ENCODE assay signal across 28 cellular contexts in the genomic region with DNA sequence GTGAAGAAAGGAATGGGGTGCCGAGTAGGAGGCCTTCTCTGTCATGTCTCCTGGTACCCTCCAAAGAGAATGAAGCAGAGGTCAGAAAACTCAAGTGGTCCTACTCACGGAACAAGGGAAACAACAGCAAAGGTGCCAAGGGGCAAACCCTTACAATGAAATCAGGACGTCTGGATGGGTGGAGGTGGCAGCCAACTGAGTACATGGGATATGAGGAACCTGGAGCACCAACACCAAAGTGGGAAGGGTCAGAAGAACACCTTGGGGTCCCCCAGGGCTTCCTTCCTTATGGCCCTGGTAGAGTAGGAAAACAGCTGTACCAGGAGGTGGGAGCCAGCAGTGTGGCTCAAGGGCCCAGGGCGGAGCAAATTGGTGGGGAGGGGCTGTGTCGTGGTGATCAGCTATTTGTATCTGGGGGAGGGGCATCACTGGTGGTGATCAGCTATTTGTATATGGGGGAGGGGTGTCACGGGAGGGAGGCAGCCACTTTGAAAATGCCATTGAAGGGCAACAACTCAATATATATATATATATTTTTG. TPM values are rescaled to one million over a fixed set of nuclear protein-coding genes. Genes with fewer than 3 reads are reported as not detected.
DNase-seq lines count a peak whose midpoint lies in the region; ATAC-seq, FAIRE-seq and TF ChIP-seq lines count a peak whose summit lies in the region.
"Had no signal": no experiment of that assay in that cellular context is flagged by ENCODE, and none has a peak within 500 bp of the region (broad histone marks: within the 10 kb centered on the region; RNA-seq: fewer than 3 reads in every experiment).

No MANE protein-coding gene starts in this region.

- H3K9ac ChIP-seq in HepG2 (ENCODE audit: insufficient read depth, low read depth, low read length) (no peak overlapping the region), mesenchymal stem cell (ENCODE audit: low read length) (no peak overlapping the region)

- no peak overlapping the region for H2BK5ac ChIP-seq in mesenchymal stem cell (ENCODE audit: low read depth, low read length, poor library complexity, severe bottlenecking)

- no peak overlapping the region for H2AFZ ChIP-seq in HepG2 (ENCODE audit: low read length)
- no peak overlapping the region for H2AFZ ChIP-seq in mesenchymal stem cell (ENCODE audit: low read depth, low read length)

- no peaks in the 10 kb centered on the region; the same call in 1 of the 2 replicates for H4K20me1 ChIP-seq in HepG2 (ENCODE audit: insufficient read depth, low read length)

- no peak overlapping the region for H3K18ac ChIP-seq in mesenchymal stem cell (ENCODE audit: low read depth in 1 of 2, low read length in 2 of 2)

- CTCF ChIA-PET in HepG2 (lab: Yijun Ruan, JAX; ENCODE audit: low intra/inter-chr PET ratio, low total read pairs) = no interaction called here

- H4K91ac ChIP-seq in mesenchymal stem cell (ENCODE audit: low read length) = no peak overlapping the region

- no peaks in the 10 kb centered on the region for H3K79me2 ChIP-seq in HepG2 (ENCODE audit: insufficient read depth, low read length)

- H2BK12ac ChIP-seq in mesenchymal stem cell (ENCODE audit: low read length in 2 of 2) = no peak overlapping the region

- no peak overlapping the region for H3K14ac ChIP-seq in mesenchymal stem cell (ENCODE audit: low read length in 2 of 2)

- TF ChIP-seq POLR2A in HepG2 (IDR thresholded peaks at IDR 0.05; ENCODE audit: insufficient read depth in 1 of 2, low read depth in 2 of 2, low read length in 2 of 2) = no peak

- 88% methylated on average over 6 of the region's 6 CpGs for WGBS in HepG2 (ENCODE audit: low lambda C conversion rate)
- WGBS in mesenchymal stem cell = 86% methylated on average over 4 of the region's 6 CpGs

- peaks cover 14% of the 10 kb centered on the region in 2 donors for H3K4me1 Mint-ChIP-seq in stimulated activated naive B cell treated with anti-CD40 and anti-IgM and Interleukin-4, amounts not matched to agents 10 μg/mL and 1 μg/mL and 100 μg/mL, for 72 hours
- H3K4me1 Mint-ChIP-seq: activated CD4-positive, alpha-beta T cell treated with anti-CD3 and anti-CD28 coated beads for 36 hours had no signal

- H3K27ac ChIP-seq in HepG2 (ENCODE audit: extremely low read length, insufficient read depth, low read length) (no peak overlapping the region), mesenchymal stem cell (ENCODE audit: low read length, poor library complexity, severe bottlenecking) (no peak overlapping the region)
- H3K27ac ChIP-seq: ovary, right lobe of liver, SJCRH30 had no signal

- peaks cover 0 to 8% of the 10 kb centered on the region in 2 donors for H3K36me3 Mint-ChIP-seq in activated naive CD4-positive, alpha-beta T cell treated with anti-CD3 and anti-CD28 coated beads, Interleukin-2, amount 50 U/mL, for 72 hours
- H3K36me3 Mint-ChIP-seq in stimulated activated naive B cell treated with anti-CD40 and anti-IgM and Interleukin-4, amounts not matched to agents 10 μg/mL and 1 μg/mL and 100 μg/mL, for 72 hours = peaks cover 28 to 35% of the 10 kb centered on the region in 2 donors
- H3K36me3 Mint-ChIP-seq: natural killer cell treated with Interleukin-12 subunit alpha and Interleukin-12 subunit beta and Interleukin-15 and Interleukin-18, amount 100 ng/mL, for 72 hours had no signal

- peak overlapping the region; percentile 36 to 66 for H3K27ac Mint-ChIP-seq in activated naive CD4-positive, alpha-beta T cell treated with anti-CD3 and anti-CD28 coated beads, Interleukin-2, amount 50 U/mL, for 72 hours
- peak overlapping the region; percentile 7 for H3K27ac Mint-ChIP-seq in stimulated activated naive B cell treated with anti-CD40 and anti-IgM and Interleukin-4, amounts not matched to agents 10 μg/mL and 1 μg/mL and 100 μg/mL, for 72 hours
- H3K27ac Mint-ChIP-seq: activated CD4-positive, alpha-beta T cell treated with anti-CD3 and anti-CD28 coated beads for 36 hours had no signal

- no peak overlapping the region for H4K8ac ChIP-seq in mesenchymal stem cell (ENCODE audit: low read length)

- H3K4me1 ChIP-seq in HepG2 (ENCODE audit: insufficient read depth, low read length) (peaks cover 14% of the 10 kb centered on the region; the same call in 1 of the 2 replicates), mesenchymal stem cell (ENCODE audit: control insufficient read depth, insufficient read depth, low read depth, low read length) (no peaks in the 10 kb centered on the region)
- H3K4me1 ChIP-seq: right lobe of liver had no signal

- H3K4me3 ChIP-seq in bronchial epithelial cell (ENCODE audit: low read depth, low read length) = no peak overlapping the region
- H3K4me3 ChIP-seq in HepG2 (replicated peaks in 1 of 3; ENCODE audit: insufficient read depth in 1 of 3, low read depth in 2 of 3, low read length in 3 of 3) = no peak overlapping the region
- H3K4me3 ChIP-seq in mesenchymal stem cell (ENCODE audit: insufficient read depth in 1 of 2, low read depth in 1 of 2, low read length in 2 of 2) = no peak overlapping the region
- H3K4me3 ChIP-seq: ovary, right lobe of liver, SJCRH30 had no signal

- H3K27me3 Mint-ChIP-seq in stimulated activated naive B cell treated with anti-CD40 and anti-IgM and Interleukin-4, amounts not matched to agents 10 μg/mL and 1 μg/mL and 100 μg/mL, for 72 hours = no peaks in the 10 kb centered on the region
- H3K27me3 Mint-ChIP-seq: activated CD4-positive, alpha-beta T cell treated with anti-CD3 and anti-CD28 coated beads for 36 hours; natural killer cell treated with Interleukin-12 subunit alpha and Interleukin-12 subunit beta and Interleukin-15 and Interleukin-18, amount 100 ng/mL, for 72 hours had no signal

- no peak overlapping the region for H3K23ac ChIP-seq in mesenchymal stem cell (ENCODE audit: low read length in 2 of 2)

- ATAC-seq in activated naive CD4-positive, alpha-beta T cell treated with anti-CD3 and anti-CD28 coated beads, Interleukin-2, amount 50 U/mL, for 72 hours = no peak
- ATAC-seq in HepG2 (no peak), GM18519 (IDR thresholded peaks at IDR 0.05; ENCODE audit: low FRiP score, unreplicated experiment) (no peak)
- no peak for ATAC-seq in stimulated activated naive B cell treated with anti-CD40 and anti-IgM and Interleukin-4, amounts not matched to agents 10 μg/mL and 1 μg/mL and 100 μg/mL, for 72 hours (replicated peaks)
- ATAC-seq: activated CD4-positive, alpha-beta T cell treated with anti-CD3 and anti-CD28 coated beads for 36 hours; natural killer cell treated with Interleukin-12 subunit alpha and Interleukin-12 subunit beta and Interleukin-15 and Interleukin-18, amount 100 ng/mL, for 72 hours; Panc1 had no signal

- no peaks in the 10 kb centered on the region for H3K79me1 ChIP-seq in mesenchymal stem cell (replicated peaks; ENCODE audit: low read length, poor library complexity, severe bottlenecking)

- no peak overlapping the region for H3K4ac ChIP-seq in mesenchymal stem cell (ENCODE audit: low read depth in 1 of 2, low read length in 2 of 2)

- H2BK120ac ChIP-seq in mesenchymal stem cell (ENCODE audit: low read depth, low read length) = no peak overlapping the region

- peak; percentile 80 for FAIRE-seq in bronchial epithelial cell (lab: Jason Lieb, UNC)
- FAIRE-seq in HepG2 (lab: Jason Lieb, UNC) = no peak
- FAIRE-seq: A204.1 had no signal

- no peaks in the 10 kb centered on the region for H3K9me3 Mint-ChIP-seq in activated naive CD4-positive, alpha-beta T cell treated with anti-CD3 and anti-CD28 coated beads, Interleukin-2, amount 50 U/mL, for 72 hours
- no peaks in the 10 kb centered on the region for H3K9me3 Mint-ChIP-seq in stimulated activated naive B cell treated with anti-CD40 and anti-IgM and Interleukin-4, amounts not matched to agents 10 μg/mL and 1 μg/mL and 100 μg/mL, for 72 hours
- H3K9me3 Mint-ChIP-seq: natural killer cell treated with Interleukin-12 subunit alpha and Interleukin-12 subunit beta and Interleukin-15 and Interleukin-18, amount 100 ng/mL, for 72 hours had no signal

- H2BK15ac ChIP-seq in mesenchymal stem cell (ENCODE audit: low read depth, poor library complexity, severe bottlenecking) = no peak overlapping the region

- H3K27me3 ChIP-seq in bronchial epithelial cell (ENCODE audit: control insufficient read depth, insufficient read depth, low read length) (no peaks in the 10 kb centered on the region), HepG2 (ENCODE audit: control insufficient read depth in 1 of 2, insufficient read depth in 2 of 2, low read length in 2 of 2) (no peaks in the 10 kb centered on the region), mesenchymal stem cell (ENCODE audit: control insufficient read depth in 1 of 2, insufficient read depth in 1 of 2, low read length in 2 of 2) (no peaks in the 10 kb centered on the region)
- H3K27me3 ChIP-seq: ovary, right lobe of liver, SJCRH30 had no signal

- peaks cover 12% of the 10 kb centered on the region for H3K36me3 ChIP-seq in bronchial epithelial cell (ENCODE audit: control insufficient read depth, insufficient read depth, low read length)
- peaks cover 17 to 33% of the 10 kb centered on the region in 2 experiments for H3K36me3 ChIP-seq in HepG2 (replicated peaks in 1 of 2; ENCODE audit: control insufficient read depth in 1 of 2, insufficient read depth in 2 of 2, low read length in 2 of 2)
- peaks cover 34 to 41% of the 10 kb centered on the region in 2 experiments for H3K36me3 ChIP-seq in mesenchymal stem cell (ENCODE audit: control insufficient read depth in 1 of 2, insufficient read depth in 2 of 2, low read depth in 1 of 2, low read length in 2 of 2)
- H3K36me3 ChIP-seq: ovary had no signal

- no peak for DNase-seq in activated naive CD4-positive, alpha-beta T cell treated with anti-CD3 and anti-CD28 coated beads, Interleukin-2, amount 50 U/mL, for 72 hours (ENCODE audit: low spot score in 2 of 2)
- DNase-seq in activated naive CD4-positive, alpha-beta T cell treated with anti-CD3 and anti-CD28 coated beads, Interleukin-2, amount 50 U/mL, for 16 hours = no peak
- DNase-seq in bronchial epithelial cell (ENCODE audit: low read depth) = no peak
- DNase-seq in HepG2 (ENCODE audit: low spot score) = no peak
- DNase-seq in stimulated activated naive B cell treated with anti-CD40 and anti-IgM and Interleukin-4, amounts not matched to agents 10 μg/mL and 1 μg/mL and 100 μg/mL, for 72 hours = no peak
- no peak for DNase-seq in mesenchymal stem cell
- DNase-seq in NCI-H446 (lab: John Stamatoyannopoulos, UW) = no peak
- DNase-seq: activated CD4-positive, alpha-beta T cell treated with anti-CD3 and anti-CD28 coated beads for 36 hours; activated naive CD4-positive, alpha-beta T cell; activated T-cell treated with anti-CD3 and anti-CD28 coated beads, Interleukin-2, amount 50 U/mL, for 48 hours; AML-193; cortex of kidney; GDM1; GOT3; midbrain; NCI-H524 treated with DMSO at 0.1 percent for 48 hours; NK-92 treated with Interleukin-12 subunit alpha and Interleukin-12 subunit beta, amount 100 ng/mL, for 24 hours; ovary; right lobe of liver; SJCRH30; trophoblast cell had no signal

- no peak for TF ChIP-seq CTCF in bronchial epithelial cell (IDR thresholded peaks at IDR 0.05; ENCODE audit: insufficient read depth, low read length, severe bottlenecking)
- no peak for TF ChIP-seq CTCF in HepG2 (CRISPR knock-in tag; IDR thresholded peaks at IDR 0.05)

- H3K9me3 ChIP-seq in HepG2 (ENCODE audit: low read length) (no peaks in the 10 kb centered on the region), mesenchymal stem cell (ENCODE audit: control insufficient read depth, low read length) (peaks cover 3% of the 10 kb centered on the region)
- H3K9me3 ChIP-seq: ovary, right lobe of liver, SJCRH30 had no signal

- POLR2A ChIA-PET in HepG2 (lab: Yijun Ruan, JAX) = no interaction called here

- no peak overlapping the region for H2AK5ac ChIP-seq in mesenchymal stem cell (ENCODE audit: low read length, severe bottlenecking)

- H3K4me2 ChIP-seq in HepG2 (ENCODE audit: low read depth, low read length) = no peak overlapping the region
- H3K4me2 ChIP-seq in mesenchymal stem cell (ENCODE audit: low read length, poor library complexity, severe bottlenecking) = no peak overlapping the region

- in situ Hi-C loops in HepG2 (cut with HindIII; ENCODE audit: extremely low pct_ligation_motif_present, low pct_unique_long_range_greater_than_20kb) = no loop called here

- BruUV-seq in HepG2 (replicated peaks; lab: Mats Ljungman, UMichigan) = no TSS peak

- intact Hi-C loops in HepG2 (cut with micrococcal nuclease; ENCODE audit: unreplicated experiment) = no loop called here

- TF ChIP-seq EP300 in HepG2 (IDR thresholded peaks at IDR 0.05; ENCODE audit: low read depth in 2 of 2, low read length in 2 of 2) (no peak), HepG2 (CRISPR knock-in tag; IDR thresholded peaks at IDR 0.05; ENCODE audit: borderline replicate concordance) (no peak)

- H3K4me3 Mint-ChIP-seq in stimulated activated naive B cell treated with anti-CD40 and anti-IgM and Interleukin-4, amounts not matched to agents 10 μg/mL and 1 μg/mL and 100 μg/mL, for 72 hours = no peak overlapping the region
- H3K4me3 Mint-ChIP-seq: activated CD4-positive, alpha-beta T cell treated with anti-CD3 and anti-CD28 coated beads for 36 hours; natural killer cell treated with Interleukin-12 subunit alpha and Interleukin-12 subunit beta and Interleukin-15 and Interleukin-18, amount 100 ng/mL, for 72 hours had no signal

- TF ChIP-seq RAD21 in HepG2 (CRISPR knock-in tag; IDR thresholded peaks at IDR 0.05) = no peak

RNA-seq across cellular contexts. Expression of a gene that starts 0.6 kb away (rescaled TPM):
- not detected for total RNA-seq in activated naive CD4-positive, alpha-beta T cell treated with anti-CD3 and anti-CD28 coated beads, Interleukin-2, amount 50 U/mL, for 72 hours
- not detected in 2 replicates for total RNA-seq in bronchial epithelial cell
- not detected in 2 replicates for total RNA-seq in HepG2 (2016; rRNA removed; fragmentation: Illumina TruSeq; extraction: Trizol)
- total RNA-seq in HepG2 (2016; cell fraction: cytosol; rRNA removed; fragmentation: Illumina TruSeq; extraction: Trizol; ENCODE audit: low read depth) = not detected in 2 replicates
- total RNA-seq in HepG2 (2016; cell fraction: insoluble cytoplasmic fraction; rRNA removed; fragmentation: Illumina TruSeq; extraction: Trizol) = not detected in 2 replicates
- total RNA-seq in HepG2 (2016; cell fraction: membrane; rRNA removed; fragmentation: Illumina TruSeq; extraction: Trizol) = not detected in 2 replicates
- not detected in 2 replicates for total RNA-seq in HepG2 (2016; cell fraction: nucleus; rRNA removed; fragmentation: Illumina TruSeq; extraction: Trizol)
- not detected in 2 replicates for polyA plus RNA-seq in HepG2 (2011; rRNA removed)
- polyA plus RNA-seq in HepG2 (2011; cell fraction: cytosol; rRNA removed) = not detected in 2 replicates
- not detected in 2 replicates for polyA plus RNA-seq in HepG2 (2011; cell fraction: nucleus; rRNA removed)
- not detected in 2 replicates for polyA plus RNA-seq in HepG2 (2012)
- polyA plus RNA-seq in HepG2 (2016; cell fraction: cytosol; fragmentation: Illumina TruSeq; extraction: Trizol; ENCODE audit: low read depth) = not detected in 2 replicates
- not detected in 2 replicates for polyA plus RNA-seq in HepG2 (2016; cell fraction: insoluble cytoplasmic fraction; fragmentation: Illumina TruSeq; extraction: Trizol; ENCODE audit: low read depth)
- polyA plus RNA-seq in HepG2 (2016; cell fraction: membrane; fragmentation: Illumina TruSeq; extraction: Trizol; ENCODE audit: low read depth) = not detected in 2 replicates
- polyA plus RNA-seq in HepG2 (2016; cell fraction: nucleus; fragmentation: Illumina TruSeq; extraction: Trizol; ENCODE audit: insufficient read depth, low read depth) = not detected in 2 replicates
- not detected in 2 replicates for polyA minus RNA-seq in HepG2 (2011; rRNA and poly(A)+ RNA removed; ENCODE audit: low replicate concordance)
- polyA minus RNA-seq in HepG2 (2011; cell fraction: cytosol; rRNA and poly(A)+ RNA removed) = not detected in 2 replicates
- not detected in 2 replicates for polyA minus RNA-seq in HepG2 (2011; cell fraction: nucleus; rRNA and poly(A)+ RNA removed)
- polyA plus RNA-seq in mesenchymal stem cell (2013, experiment 1 of 2) = not detected
- not detected for polyA plus RNA-seq in mesenchymal stem cell (2013, experiment 2 of 2)
- total RNA-seq: activated CD4-positive, alpha-beta T cell treated with anti-CD3 and anti-CD28 coated beads for 36 hours; activated CD8-positive, alpha-beta memory T cell treated with anti-CD3 and anti-CD28 coated beads for 36 hours; HT1080; natural killer cell treated with Interleukin-12 subunit alpha and Interleukin-12 subunit beta and Interleukin-15 and Interleukin-18, amount 100 ng/mL, for 72 hours; right lobe of liver; SJCRH30; T-helper 1 cell treated with Interleukin-12 subunit alpha and Interleukin-12 subunit beta and Interleukin-4 antibody, amounts not matched to agents 30 ng/mL and 1 ng/mL, for 36 hours had no signal

RNA-seq across cellular contexts. Expression of a gene that starts 18.2 kb away (rescaled TPM):
- total RNA-seq in activated naive CD4-positive, alpha-beta T cell treated with anti-CD3 and anti-CD28 coated beads, Interleukin-2, amount 50 U/mL, for 72 hours = 1 to 10 TPM; 2.5 to 6.4 TPM
- total RNA-seq in bronchial epithelial cell (0.53 and 2.4 TPM in 2 replicates), HepG2 (2016; rRNA removed; fragmentation: Illumina TruSeq; extraction: Trizol) (1.7 and 2.0 TPM in 2 replicates)
- 0.35 and 0.40 TPM in 2 replicates for total RNA-seq in HepG2 (2016; cell fraction: cytosol; rRNA removed; fragmentation: Illumina TruSeq; extraction: Trizol; ENCODE audit: low read depth)
- 1.9 and 2.5 TPM in 2 replicates for total RNA-seq in HepG2 (2016; cell fraction: insoluble cytoplasmic fraction; rRNA removed; fragmentation: Illumina TruSeq; extraction: Trizol)
- 0.83 and 1.2 TPM in 2 replicates for total RNA-seq in HepG2 (2016; cell fraction: membrane; rRNA removed; fragmentation: Illumina TruSeq; extraction: Trizol)
- total RNA-seq in HepG2 (2016; cell fraction: nucleus; rRNA removed; fragmentation: Illumina TruSeq; extraction: Trizol) = 1.6 and 2.1 TPM in 2 replicates
- polyA plus RNA-seq in HepG2 (2011; rRNA removed) = 1.2 and 1.7 TPM in 2 replicates
- polyA plus RNA-seq in HepG2 (2011; cell fraction: cytosol; rRNA removed) = 1.0 and 1.6 TPM in 2 replicates
- polyA plus RNA-seq in HepG2 (2011; cell fraction: nucleus; rRNA removed) = 0.81 and 1.1 TPM in 2 replicates
- 2.4 and 2.6 TPM in 2 replicates for polyA plus RNA-seq in HepG2 (2012)
- 0.18 and 0.34 TPM in 2 replicates for polyA plus RNA-seq in HepG2 (2016; cell fraction: cytosol; fragmentation: Illumina TruSeq; extraction: Trizol; ENCODE audit: low read depth)
- polyA plus RNA-seq in HepG2 (2016; cell fraction: insoluble cytoplasmic fraction; fragmentation: Illumina TruSeq; extraction: Trizol; ENCODE audit: low read depth) = 1.9 and 2.0 TPM in 2 replicates
- 0.55 TPM in 2 replicates for polyA plus RNA-seq in HepG2 (2016; cell fraction: membrane; fragmentation: Illumina TruSeq; extraction: Trizol; ENCODE audit: low read depth)
- 2.2 and 3.5 TPM in 2 replicates for polyA plus RNA-seq in HepG2 (2016; cell fraction: nucleus; fragmentation: Illumina TruSeq; extraction: Trizol; ENCODE audit: insufficient read depth, low read depth)
- polyA minus RNA-seq in HepG2 (2011; rRNA and poly(A)+ RNA removed; ENCODE audit: low replicate concordance) = 2.4 and 13.8 TPM in 2 replicates
- 1.7 and 2.3 TPM in 2 replicates for polyA minus RNA-seq in HepG2 (2011; cell fraction: cytosol; rRNA and poly(A)+ RNA removed)
- 1.1 and 1.3 TPM in 2 replicates for polyA minus RNA-seq in HepG2 (2011; cell fraction: nucleus; rRNA and poly(A)+ RNA removed)
- 18.0 TPM for polyA plus RNA-seq in mesenchymal stem cell (2013, experiment 1 of 2)
- polyA plus RNA-seq in mesenchymal stem cell (2013, experiment 2 of 2) = 18.6 TPM

RNA-seq across cellular contexts. Expression of a gene that starts 50.9 kb away (rescaled TPM):
- 100 to 1,000 TPM in 1 of 2 donors, 10 to 100 TPM in 1; 77.8 to 186 TPM for total RNA-seq in activated naive CD4-positive, alpha-beta T cell treated with anti-CD3 and anti-CD28 coated beads, Interleukin-2, amount 50 U/mL, for 72 hours
- total RNA-seq in bronchial epithelial cell (78.0 and 91.4 TPM in 2 replicates), HepG2 (2016; rRNA removed; fragmentation: Illumina TruSeq; extraction: Trizol) (137 and 310 TPM in 2 replicates)
- 12.3 and 15.8 TPM in 2 replicates for total RNA-seq in HepG2 (2016; cell fraction: cytosol; rRNA removed; fragmentation: Illumina TruSeq; extraction: Trizol; ENCODE audit: low read depth)
- total RNA-seq in HepG2 (2016; cell fraction: insoluble cytoplasmic fraction; rRNA removed; fragmentation: Illumina TruSeq; extraction: Trizol) = 133 and 270 TPM in 2 replicates
- 28.2 and 35.7 TPM in 2 replicates for total RNA-seq in HepG2 (2016; cell fraction: membrane; rRNA removed; fragmentation: Illumina TruSeq; extraction: Trizol)
- 141 TPM in 2 replicates for total RNA-seq in HepG2 (2016; cell fraction: nucleus; rRNA removed; fragmentation: Illumina TruSeq; extraction: Trizol)
- 107 and 111 TPM in 2 replicates for polyA plus RNA-seq in HepG2 (2011; rRNA removed)
- 91.0 and 97.8 TPM in 2 replicates for polyA plus RNA-seq in HepG2 (2011; cell fraction: cytosol; rRNA removed)
- 171 and 192 TPM in 2 replicates for polyA plus RNA-seq in HepG2 (2011; cell fraction: nucleus; rRNA removed)
- 121 and 137 TPM in 2 replicates for polyA plus RNA-seq in HepG2 (2012)
- 6.8 and 7.8 TPM in 2 replicates for polyA plus RNA-seq in HepG2 (2016; cell fraction: cytosol; fragmentation: Illumina TruSeq; extraction: Trizol; ENCODE audit: low read depth)
- 145 and 179 TPM in 2 replicates for polyA plus RNA-seq in HepG2 (2016; cell fraction: insoluble cytoplasmic fraction; fragmentation: Illumina TruSeq; extraction: Trizol; ENCODE audit: low read depth)
- 17.0 and 18.1 TPM in 2 replicates for polyA plus RNA-seq in HepG2 (2016; cell fraction: membrane; fragmentation: Illumina TruSeq; extraction: Trizol; ENCODE audit: low read depth)
- 110 and 140 TPM in 2 replicates for polyA plus RNA-seq in HepG2 (2016; cell fraction: nucleus; fragmentation: Illumina TruSeq; extraction: Trizol; ENCODE audit: insufficient read depth, low read depth)
- 364 and 446 TPM in 2 replicates for polyA minus RNA-seq in HepG2 (2011; rRNA and poly(A)+ RNA removed; ENCODE audit: low replicate concordance)
- polyA minus RNA-seq in HepG2 (2011; cell fraction: cytosol; rRNA and poly(A)+ RNA removed) = 88.8 and 91.3 TPM in 2 replicates
- polyA minus RNA-seq in HepG2 (2011; cell fraction: nucleus; rRNA and poly(A)+ RNA removed) = 191 and 216 TPM in 2 replicates
- 49.3 TPM for polyA plus RNA-seq in mesenchymal stem cell (2013, experiment 1 of 2)
- polyA plus RNA-seq in mesenchymal stem cell (2013, experiment 2 of 2) = 53.4 TPM
